8 cellular contexts compared by ENCODE assay signal in the genomic region with DNA sequence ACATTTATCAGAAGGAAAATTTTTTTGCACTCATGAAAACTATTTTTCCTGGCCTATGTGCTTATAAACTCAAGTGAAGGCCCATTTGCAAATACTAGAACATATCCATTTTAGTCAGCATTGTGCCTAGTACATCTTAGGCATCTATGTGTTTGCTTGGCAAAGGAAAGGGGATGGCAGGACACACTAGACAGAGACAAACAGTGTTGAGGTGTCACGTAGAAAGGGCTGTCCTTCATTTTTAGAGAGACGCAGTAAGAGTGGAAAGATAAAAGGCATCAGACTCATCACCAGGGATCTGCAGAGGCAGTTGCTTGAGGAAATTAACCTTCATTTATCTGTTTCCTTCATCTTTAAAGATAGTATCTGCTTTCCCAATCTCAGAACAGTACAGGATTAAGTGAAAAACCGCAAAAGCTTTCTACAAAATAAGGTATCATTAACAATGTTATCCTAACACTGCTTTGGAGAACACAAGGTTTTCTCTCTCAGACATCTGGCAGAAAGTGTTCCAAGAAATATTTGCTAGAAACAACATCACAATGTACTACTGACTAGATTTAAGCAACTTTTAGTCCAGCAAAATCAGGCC. TPM values are rescaled to one million over a fixed set of nuclear protein-coding genes. Genes with fewer than 3 reads are reported as not detected.
A peak's percentile ranks its signal among the peaks of the same experiment; 100 is the strongest.
DNase-seq lines count a peak whose midpoint lies in the region; ATAC-seq and TF ChIP-seq lines count a peak whose summit lies in the region.

No MANE protein-coding gene starts in this region.

- intact Hi-C loops in dendritic cell treated with granulocyte-macrophage colony-stimulating factor and Interleukin-4, amounts not matched to agents 40 ng/mL and 50 ng/mL, for 4 days (cut with micrococcal nuclease) = loop anchor here (10.0 kb wide), 1 partner anchor 106 kb away; a partner anchor contains a TSS
- intact Hi-C loops in natural killer cell (cut with micrococcal nuclease) = no loop called here

- TF ChIP-seq CTCF in LNCaP clone FGC (IDR thresholded peaks at IDR 0.05; ENCODE audit: control insufficient read depth, extremely low read depth, insufficient read depth) = no peak
- no peak for TF ChIP-seq CTCF in natural killer cell (IDR thresholded peaks at IDR 0.05)

- H3K27ac Mint-ChIP-seq in dendritic cell treated with granulocyte-macrophage colony-stimulating factor and Interleukin-4, amounts not matched to agents 40 ng/mL and 50 ng/mL, for 4 days = peak overlapping the region; percentile 96
- H3K27ac Mint-ChIP-seq in natural killer cell = peak overlapping the region in 1 of 2 donors; percentile 90

- H3K36me3 Mint-ChIP-seq in dendritic cell treated with granulocyte-macrophage colony-stimulating factor and Interleukin-4, amounts not matched to agents 40 ng/mL and 50 ng/mL, for 4 days (ENCODE audit: low read depth) = peaks cover 30% of the 10 kb centered on the region
- no peaks in the 10 kb centered on the region for H3K36me3 Mint-ChIP-seq in natural killer cell

- peak overlapping the region; percentile 83 for H3K4me2 ChIP-seq in BLaER1

- H3K27ac ChIP-seq in BLaER1 = peak overlapping the region; percentile 94; the same call in 1 of the 2 replicates

- H3K9ac ChIP-seq in BLaER1 = peak overlapping the region; percentile 94

- H3K4me1 Mint-ChIP-seq in dendritic cell treated with granulocyte-macrophage colony-stimulating factor and Interleukin-4, amounts not matched to agents 40 ng/mL and 50 ng/mL, for 4 days (ENCODE audit: low read depth) = peaks cover 32% of the 10 kb centered on the region
- H3K4me1 Mint-ChIP-seq in natural killer cell = peaks cover 18 to 22% of the 10 kb centered on the region in 2 donors

- DNase-seq in LNCaP clone FGC (ENCODE audit: low read depth) = no peak
- no peak for DNase-seq in natural killer cell
- DNase-seq in NCI-H2107 treated with DMSO at 0.1 percent for 48 hours (lab: John Stamatoyannopoulos, UW; ENCODE audit: unreplicated experiment) = no peak
- DNase-seq in activated gamma-delta T cell treated with Interleukin-2 at 50 U/mL for 16 hours = no peak

- H3K36me3 ChIP-seq in BLaER1 = peaks cover 13% of the 10 kb centered on the region

- H3K27me3 ChIP-seq in BLaER1 = no peaks in the 10 kb centered on the region

- ATAC-seq in natural killer cell = no peak
- no peak for ATAC-seq in GM18520 (IDR thresholded peaks at IDR 0.05; ENCODE audit: unreplicated experiment)
- ATAC-seq in HG02852 (IDR thresholded peaks at IDR 0.05; ENCODE audit: unreplicated experiment) = no peak

- H3K9me3 Mint-ChIP-seq in dendritic cell treated with granulocyte-macrophage colony-stimulating factor and Interleukin-4, amounts not matched to agents 40 ng/mL and 50 ng/mL, for 4 days = no peaks in the 10 kb centered on the region
- no peaks in the 10 kb centered on the region for H3K9me3 Mint-ChIP-seq in natural killer cell

- peaks cover 59% of the 10 kb centered on the region for H3K4me1 ChIP-seq in BLaER1

- H3K27me3 Mint-ChIP-seq in dendritic cell treated with granulocyte-macrophage colony-stimulating factor and Interleukin-4, amounts not matched to agents 40 ng/mL and 50 ng/mL, for 4 days = peaks cover 10% of the 10 kb centered on the region
- peaks cover 46 to 84% of the 10 kb centered on the region in 2 donors for H3K27me3 Mint-ChIP-seq in natural killer cell (ENCODE audit: low read depth in 2 of 2)

- peaks cover 63% of the 10 kb centered on the region for H4K20me1 ChIP-seq in BLaER1

- H3K9me3 ChIP-seq in BLaER1 = no peaks in the 10 kb centered on the region

- H3K4me3 Mint-ChIP-seq in dendritic cell treated with granulocyte-macrophage colony-stimulating factor and Interleukin-4, amounts not matched to agents 40 ng/mL and 50 ng/mL, for 4 days = no peak overlapping the region
- peak overlapping the region; percentile 89 for H3K4me3 Mint-ChIP-seq in natural killer cell

- peak overlapping the region; percentile 92 for H3K4me3 ChIP-seq in BLaER1
- peak overlapping the region; percentile 96 for H3K4me3 ChIP-seq in LNCaP clone FGC (ENCODE audit: low read depth, low read length)

RNA-seq across cellular contexts. Expression of a gene that starts 2.1 kb away (rescaled TPM):
- total RNA-seq in natural killer cell = 10 to 100 TPM; 13.4 to 36.0 (median 33.0) TPM

RNA-seq across cellular contexts. Expression of a gene that starts 47.2 kb away (rescaled TPM):
- total RNA-seq in natural killer cell = 1 to 10 TPM; 2.0 to 2.6 (median 2.4) TPM
